Comparison of ENCODE assay signal across 11 cellular contexts in the genomic region with DNA sequence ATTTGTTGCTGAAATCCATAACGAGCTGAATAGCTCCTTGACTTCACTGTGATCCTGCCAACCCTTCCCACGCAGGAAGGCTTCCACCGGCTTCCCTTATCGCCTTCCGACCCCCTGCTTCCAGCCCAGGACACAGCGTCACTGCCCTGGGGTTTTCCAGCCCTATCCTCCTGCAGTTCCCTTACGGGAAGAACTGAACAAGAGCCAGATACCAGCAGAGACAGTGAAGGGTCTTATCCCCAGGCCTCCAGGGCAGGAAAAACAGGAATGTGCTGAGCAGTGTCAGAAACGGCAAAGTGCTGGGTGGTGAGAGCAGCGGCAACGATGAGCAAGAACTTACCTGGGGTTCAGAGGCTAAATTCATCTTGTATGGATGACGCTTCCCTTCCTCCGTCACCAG. TPM values are rescaled to one million over a fixed set of nuclear protein-coding genes. Genes with fewer than 3 reads are reported as not detected.
A peak's percentile ranks its signal among the peaks of the same experiment; 100 is the strongest.
DNase-seq lines count a peak whose midpoint lies in the region; ATAC-seq and TF ChIP-seq lines count a peak whose summit lies in the region.
"Had no signal": no experiment of that assay in that cellular context is flagged by ENCODE, and none has a peak within 500 bp of the region (broad histone marks: within the 10 kb centered on the region; RNA-seq: fewer than 3 reads in every experiment).

No MANE protein-coding gene starts in this region.

- TF ChIP-seq POLR2A in adrenal gland (IDR thresholded peaks at IDR 0.05) (no peak), uterus (IDR thresholded peaks at IDR 0.05) (no peak)

- H2BK5ac ChIP-seq in neuronal stem cell (ENCODE audit: low read length) = no peak overlapping the region

- WGBS in adrenal gland, 4 donors = 55 to 64% (median 60%) methylated on average over 10 to 12 of the region's 12 CpGs
- WGBS in neuronal stem cell (ENCODE audit: extremely low coverage in 2 of 2, insufficient read length in 2 of 2, insufficient replicate concordance in 1 of 2), 2 donors = no CpG with 5 or more reads among the region's 12 CpGs

- H3K79me1 ChIP-seq in neuronal stem cell (ENCODE audit: low read depth, low read length) = no peaks in the 10 kb centered on the region

- no peaks in the 10 kb centered on the region for H3K9me3 ChIP-seq in adrenal gland (replicated peaks in 1 of 3)
- H3K9me3 ChIP-seq in neuronal stem cell (replicated peaks in 1 of 2; ENCODE audit: control insufficient read depth in 2 of 2, insufficient read depth in 1 of 2, low read depth in 1 of 2, low read length in 2 of 2) = no peaks in the 10 kb centered on the region
- H3K9me3 ChIP-seq in uterus = no peaks in the 10 kb centered on the region

- H2AFZ ChIP-seq in neuronal stem cell (ENCODE audit: low read length) = peak overlapping the region; percentile 47

- H3K27ac ChIP-seq in adrenal gland (peak overlapping the region in 2 of 5 donors; percentile 65 to 68), foreskin keratinocyte (peak overlapping the region; percentile 82), neuronal stem cell (replicated peaks; ENCODE audit: low read length) (no peak overlapping the region), uterus (peak overlapping the region; percentile 86 to 96)

- intact Hi-C loops in adrenal gland (cut with DNase I) = no loop called here
- intact Hi-C loops in uterus (cut with DNase I; ENCODE audit: low total_unique reads) = no loop called here

- DNase-seq in adrenal gland (peak in 5 of 7 donors; percentile 37 to 77 (median 45)), foreskin keratinocyte (peak; percentile 58 to 77), neuronal stem cell (ENCODE audit: low spot score) (no peak), uterus (peak; percentile 74 to 77), NOMO-1 treated with dmso at 0.1 percent for 144 hours (lab: John Stamatoyannopoulos, UW; ENCODE audit: unreplicated experiment) (no peak), hippocampal formation (lab: John Stamatoyannopoulos, UW) (no peak)
- DNase-seq: activated T-cell treated with anti-CD3 and anti-CD28 coated beads, Interleukin-2, amount 50 U/mL, for 24 hours; Karpas-422; NCI-H526 treated with DMSO at 0.1 percent for 48 hours; T-helper 9 cell had no signal

- no peak overlapping the region for H3K14ac ChIP-seq in neuronal stem cell (ENCODE audit: low read length)

- no peak overlapping the region for H4K91ac ChIP-seq in neuronal stem cell (ENCODE audit: low read depth, low read length, poor library complexity)

- H2BK120ac ChIP-seq in neuronal stem cell (ENCODE audit: low read depth, low read length) = no peak overlapping the region

- H2BK15ac ChIP-seq in neuronal stem cell (ENCODE audit: low read length) = no peak overlapping the region

- H3K23ac ChIP-seq in neuronal stem cell (ENCODE audit: low read depth, low read length, poor library complexity) = no peak overlapping the region

- no peaks in the 10 kb centered on the region for H3K36me3 ChIP-seq in adrenal gland (replicated peaks in 1 of 2)
- H3K36me3 ChIP-seq in neuronal stem cell (replicated peaks in 1 of 2; ENCODE audit: control insufficient read depth in 2 of 2, insufficient read depth in 2 of 2, low read length in 2 of 2) = no peaks in the 10 kb centered on the region
- no peaks in the 10 kb centered on the region for H3K36me3 ChIP-seq in uterus

- no peak overlapping the region for H4K8ac ChIP-seq in neuronal stem cell (ENCODE audit: low read depth, low read length)

- no peak overlapping the region for H3K4me3 ChIP-seq in adrenal gland
- H3K4me3 ChIP-seq in neuronal stem cell (ENCODE audit: low read length in 2 of 2) = no peak overlapping the region
- peak overlapping the region in 1 of 2 donors; percentile 3 for H3K4me3 ChIP-seq in uterus

- H3K27me3 ChIP-seq in adrenal gland = no peaks in the 10 kb centered on the region
- no peaks in the 10 kb centered on the region for H3K27me3 ChIP-seq in foreskin keratinocyte
- no peaks in the 10 kb centered on the region for H3K27me3 ChIP-seq in neuronal stem cell (ENCODE audit: control insufficient read depth in 3 of 3, insufficient read depth in 3 of 3, low read depth in 1 of 3, low read length in 3 of 3)
- H3K27me3 ChIP-seq in uterus = no peaks in the 10 kb centered on the region

- TF ChIP-seq CTCF in adrenal gland (IDR thresholded peaks at IDR 0.05) (no peak), foreskin keratinocyte (conservative IDR thresholded peaks at IDR 0.05) (no peak), uterus (IDR thresholded peaks at IDR 0.05) (no peak)

- no peak overlapping the region for H3K9ac ChIP-seq in neuronal stem cell (ENCODE audit: low read depth, low read length, poor library complexity)

- H3K4ac ChIP-seq in neuronal stem cell (ENCODE audit: low read length) = no peak overlapping the region

- no peak overlapping the region for H3K4me2 ChIP-seq in neuronal stem cell (ENCODE audit: insufficient read depth, low read length, poor library complexity, severe bottlenecking)

- H3K4me1 ChIP-seq in adrenal gland (replicated peaks in 1 of 2) (peaks cover 3 to 9% of the 10 kb centered on the region in 2 donors), foreskin keratinocyte (peaks cover 43% of the 10 kb centered on the region), neuronal stem cell (ENCODE audit: control insufficient read depth in 2 of 2, insufficient read depth in 1 of 2, low read depth in 1 of 2, low read length in 2 of 2) (peaks cover 4 to 15% of the 10 kb centered on the region in 2 donors), uterus (peaks cover 6 to 8% of the 10 kb centered on the region in 2 donors)

- ATAC-seq in foreskin keratinocyte (peak; percentile 31), GM21367 (IDR thresholded peaks at IDR 0.05; ENCODE audit: unreplicated experiment) (no peak)

- H2AK5ac ChIP-seq in neuronal stem cell (ENCODE audit: low read depth, low read length) = no peak overlapping the region

- H2BK12ac ChIP-seq in neuronal stem cell (ENCODE audit: low read length) = no peak overlapping the region

- H3K18ac ChIP-seq in neuronal stem cell (ENCODE audit: low read length) = peak overlapping the region; percentile 23

RNA-seq across cellular contexts. Expression of a gene that starts 22.4 kb away (rescaled TPM):
- total RNA-seq in adrenal gland (10 to 100 TPM; 22.2 to 44.6 (median 28.6) TPM), foreskin keratinocyte (256 and 304 TPM in 2 replicates), uterus (100 to 1,000 TPM in 2 of 4 donors, 10 to 100 TPM in 2; 14.0 to 192 (median 86.7) TPM)
- polyA plus RNA-seq in adrenal gland (10 to 100 TPM; 31.9 to 63.3 (median 32.6) TPM), foreskin keratinocyte (366 and 431 TPM in 2 replicates)
- polyA plus RNA-seq in neuronal stem cell (2013, experiment 1 of 2) = 24.2 TPM
- polyA plus RNA-seq in neuronal stem cell (2013, experiment 2 of 2) = 22.2 TPM

Comparison
In these comparisons a context has a peak if more than half of its experiments do, and no peak if none do; other contexts are left out.
1. DNase-seq: peak in adrenal gland (5 of 7), foreskin keratinocyte (2 of 2) and uterus (2 of 2); none in neuronal stem cell (single experiment), NOMO-1 treated with dmso at 0.1 percent for 144 hours (single experiment) and hippocampal formation (0 of 2).